In the genomic region with DNA sequence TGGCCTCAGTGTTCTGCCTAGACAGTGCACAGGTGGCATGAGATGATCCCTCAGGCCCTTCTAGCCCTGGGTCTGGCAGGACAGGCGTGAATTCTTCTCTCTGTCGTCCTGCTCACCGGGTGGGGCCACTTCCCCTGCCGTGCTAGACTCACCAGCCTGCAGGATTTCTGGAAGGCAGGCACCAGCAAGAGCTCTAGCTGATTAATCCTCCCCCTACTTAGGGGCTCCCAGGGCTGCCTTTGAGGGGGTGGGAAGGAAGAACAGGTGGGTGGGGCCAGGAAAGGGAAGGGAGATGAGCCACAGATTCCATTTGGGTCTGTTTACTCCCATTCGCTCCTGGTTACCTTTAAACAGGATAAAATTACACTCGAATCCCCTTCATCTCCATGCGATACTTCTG, we compare ENCODE assay signal across 24 cellular contexts.
DNase-seq lines count a peak whose midpoint lies in the region; ATAC-seq and TF ChIP-seq lines count a peak whose summit lies in the region.
"Had no signal": no experiment of that assay in that cellular context is flagged by ENCODE, and none has a peak within 500 bp of the region (broad histone marks: within the 10 kb centered on the region; RNA-seq: fewer than 3 reads in every experiment).

No MANE protein-coding gene starts in this region.

- no peak for TF ChIP-seq EP300 in SK-N-SH (IDR thresholded peaks at IDR 0.05; ENCODE audit: borderline replicate concordance in 1 of 2, low read depth in 1 of 2, low read length in 1 of 2)

- H4K20me1 ChIP-seq in SK-N-SH (ENCODE audit: insufficient read depth), result no peaks in the 10 kb centered on the region
- H4K20me1 ChIP-seq: BLaER1 had no signal

- no peak overlapping the region for H2AFZ ChIP-seq in SK-N-SH (ENCODE audit: low read depth)
- H2AFZ ChIP-seq: hepatocyte had no signal

- no peak overlapping the region for H3K4me2 ChIP-seq in SK-N-SH
- H3K4me2 ChIP-seq: BLaER1, hepatocyte, KMS-11 had no signal

- TF ChIP-seq POLR2A in erythroblast (IDR thresholded peaks at IDR 0.05; ENCODE audit: low read length), result no peak

- H3K27me3 Mint-ChIP-seq in WTC11 (ENCODE audit: low read depth), result no peaks in the 10 kb centered on the region

- CTCF ChIA-PET in WTC11 (lab: Charles Lee), result interaction anchor here (0.9 to 1.9 kb wide), 12 partner anchors 12 to 570 kb away, joined by 3 to 8 read pairs (median 3); no protein-coding TSS in a partner anchor
- CTCF ChIA-PET in SK-N-SH (lab: Yijun Ruan, JAX), result interaction anchor here (0.6 to 2.4 kb wide), 2 partner anchors 109 to 204 kb away, joined by 3 to 7 read pairs; no protein-coding TSS in a partner anchor

- no peaks in the 10 kb centered on the region for H3K9me2 ChIP-seq in SK-N-SH

- H3K4me3 ChIP-seq in SK-N-SH (ENCODE audit: low read depth in 2 of 2, low read length in 1 of 2), result no peak overlapping the region
- H3K4me3 ChIP-seq: BLaER1, hepatocyte had no signal

- H3K9ac ChIP-seq in SK-N-SH, result no peak overlapping the region
- H3K9ac ChIP-seq: BLaER1, KMS-11 had no signal

- DNase-seq in Right ventricle myocardium superior (no peak), Right ventricle myocardium inferior (ENCODE audit: missing footprints) (no peak), WTC11 (ENCODE audit: low spot score) (peak; percentile 34), islet precursor cell (peak; percentile 64), H4 (ENCODE audit: low spot score) (no peak), midbrain (lab: John Stamatoyannopoulos, UW) (no peak), erythroblast (lab: John Stamatoyannopoulos, UW) (no peak), SK-N-SH (no peak)
- DNase-seq: activated B cell treated with CpG ODN at 0.5 μM for 24 hours; activated CD4-positive, alpha-beta T cell treated with anti-CD3 and anti-CD28 coated beads, Interleukin-2, amount 50 U/mL, for 4 hours; activated effector memory CD4-positive, alpha-beta T cell treated with anti-CD3 and anti-CD28 coated beads, Interleukin-2, amount 50 U/mL, for 16 hours; Caco-2; cerebellar nuclear complex; foreskin keratinocyte; HCEC 1CT; kidney; mesenchymal stem cell; naive thymus-derived CD4-positive, alpha-beta T cell; NCI-H1694 treated with DMSO at 0.1 percent for 48 hours had no signal

- ATAC-seq in Right ventricle myocardium superior (ENCODE audit: poor library complexity) (peak; percentile 13), Right ventricle myocardium inferior (no peak), WTC11 (peak; percentile 85)
- ATAC-seq: foreskin keratinocyte; naive thymus-derived CD4-positive, alpha-beta T cell; sciatic nerve had no signal

- H3K9me3 ChIP-seq in SK-N-SH, result no peaks in the 10 kb centered on the region
- H3K9me3 ChIP-seq: BLaER1, Caco-2 had no signal

- H3F3A ChIP-seq in SK-N-SH (replicated peaks; ENCODE audit: insufficient read depth), result no peaks in the 10 kb centered on the region

- H3K27ac Mint-ChIP-seq in WTC11, result peak overlapping the region; percentile 48
- H3K27ac Mint-ChIP-seq: activated B cell treated with CpG ODN at 0.5 μM for 24 hours; naive thymus-derived CD4-positive, alpha-beta T cell; T-helper 2 cell treated with Interferon-gamma antibody and Interleukin-4, amounts not matched to agents 5 μg/mL and 100 μg/mL, for 36 hours had no signal

- peak overlapping the region; percentile 35 for H3K4me3 Mint-ChIP-seq in WTC11
- H3K4me3 Mint-ChIP-seq: activated B cell treated with CpG ODN at 0.5 μM for 24 hours; naive thymus-derived CD4-positive, alpha-beta T cell; T-helper 2 cell treated with Interferon-gamma antibody and Interleukin-4, amounts not matched to agents 5 μg/mL and 100 μg/mL, for 36 hours had no signal

- H3K27ac ChIP-seq in SK-N-SH (ENCODE audit: low read depth in 2 of 2, low read length in 1 of 2), result no peak overlapping the region
- H3K27ac ChIP-seq: BLaER1, foreskin keratinocyte, hepatocyte, KMS-11 had no signal

- TF ChIP-seq RAD21 in SK-N-SH (IDR thresholded peaks at IDR 0.05; ENCODE audit: low read length), result no peak

- H3K4me1 ChIP-seq in SK-N-SH (ENCODE audit: control insufficient read depth in 1 of 2, insufficient read depth in 2 of 2, low read depth in 1 of 2, low read length in 1 of 2), result no peaks in the 10 kb centered on the region; a peak in 1 of 4 replicates
- H3K4me1 ChIP-seq: Caco-2, foreskin keratinocyte had no signal

- H3K9me3 Mint-ChIP-seq in WTC11, result no peaks in the 10 kb centered on the region
- H3K9me3 Mint-ChIP-seq: activated B cell treated with CpG ODN at 0.5 μM for 24 hours; T-helper 2 cell treated with Interferon-gamma antibody and Interleukin-4, amounts not matched to agents 5 μg/mL and 100 μg/mL, for 36 hours had no signal

- 53% methylated on average over 5 of the region's 7 CpGs for WGBS in SK-N-SH (ENCODE audit: low lambda C conversion rate)

- H3K4me1 Mint-ChIP-seq in WTC11, result peaks cover 29% of the 10 kb centered on the region
- H3K4me1 Mint-ChIP-seq: activated B cell treated with CpG ODN at 0.5 μM for 24 hours had no signal

- no peak for TF ChIP-seq CTCF in WTC11 (IDR thresholded peaks at IDR 0.05)
- no peak for TF ChIP-seq CTCF in SK-N-SH (IDR thresholded peaks at IDR 0.05)

- intact Hi-C loops in Right ventricle myocardium superior (cut with DNase I), result no loop called here
- intact Hi-C loops in Right ventricle myocardium inferior (cut with DNase I), result no loop called here

- no peaks in the 10 kb centered on the region; the same call in 1 of the 2 replicates for H3K27me3 ChIP-seq in SK-N-SH (ENCODE audit: insufficient read depth)
- H3K27me3 ChIP-seq: BLaER1 had no signal

- H3K36me3 ChIP-seq in SK-N-SH (replicated peaks in 1 of 2; ENCODE audit: control insufficient read depth in 1 of 2, insufficient read depth in 2 of 2, low read length in 1 of 2), result no peaks in the 10 kb centered on the region
- H3K36me3 ChIP-seq: BLaER1 had no signal

- POLR2A ChIA-PET in WTC11 (lab: Charles Lee), result no interaction called here
- POLR2A ChIA-PET in SK-N-SH (lab: Yijun Ruan, JAX), result no interaction called here

- no peaks in the 10 kb centered on the region for H3K36me3 Mint-ChIP-seq in WTC11
- H3K36me3 Mint-ChIP-seq: naive thymus-derived CD4-positive, alpha-beta T cell had no signal

- H3K79me2 ChIP-seq in SK-N-SH (ENCODE audit: insufficient read depth), result no peaks in the 10 kb centered on the region
- H3K79me2 ChIP-seq: hepatocyte had no signal

TF ChIP-seq in WTC11, 78 proteins besides CTCF, POLR2A, EP300 and RAD21 (continues in another document):
- TF ChIP-seq ZNF317 (CRISPR knock-in tag; IDR thresholded peaks at IDR 0.05; ENCODE audit: borderline replicate concordance, low read depth) (no peak), NR3C1 (CRISPR knock-in tag; conservative IDR thresholded peaks at IDR 0.05; ENCODE audit: low read depth) (no peak), TEAD1 (CRISPR knock-in tag; IDR thresholded peaks at IDR 0.05) (no peak), ZNF671 (CRISPR knock-in tag; IDR thresholded peaks at IDR 0.05) (no peak), ETV6 (CRISPR knock-in tag; IDR thresholded peaks at IDR 0.05) (no peak), GTF2I (CRISPR knock-in tag; conservative IDR thresholded peaks at IDR 0.05) (no peak), MXD4 (CRISPR knock-in tag; IDR thresholded peaks at IDR 0.05; ENCODE audit: borderline replicate concordance) (no peak)
- TF ChIP-seq, protein P1, sequence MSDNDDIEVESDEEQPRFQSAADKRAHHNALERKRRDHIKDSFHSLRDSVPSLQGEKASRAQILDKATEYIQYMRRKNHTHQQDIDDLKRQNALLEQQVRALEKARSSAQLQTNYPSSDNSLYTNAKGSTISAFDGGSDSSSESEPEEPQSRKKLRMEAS (CRISPR knock-in tag; IDR thresholded peaks at IDR 0.05), result no peak

TF ChIP-seq in SK-N-SH, 30 proteins besides CTCF, POLR2A, EP300 and RAD21:
- no peak for TF ChIP-seq GATA2 (CRISPR knock-in tag; IDR thresholded peaks at IDR 0.05)
- TF ChIP-seq SIN3A (IDR thresholded peaks at IDR 0.05; ENCODE audit: borderline replicate concordance, low read depth, low read length), result no peak
- TF ChIP-seq, protein P2, sequence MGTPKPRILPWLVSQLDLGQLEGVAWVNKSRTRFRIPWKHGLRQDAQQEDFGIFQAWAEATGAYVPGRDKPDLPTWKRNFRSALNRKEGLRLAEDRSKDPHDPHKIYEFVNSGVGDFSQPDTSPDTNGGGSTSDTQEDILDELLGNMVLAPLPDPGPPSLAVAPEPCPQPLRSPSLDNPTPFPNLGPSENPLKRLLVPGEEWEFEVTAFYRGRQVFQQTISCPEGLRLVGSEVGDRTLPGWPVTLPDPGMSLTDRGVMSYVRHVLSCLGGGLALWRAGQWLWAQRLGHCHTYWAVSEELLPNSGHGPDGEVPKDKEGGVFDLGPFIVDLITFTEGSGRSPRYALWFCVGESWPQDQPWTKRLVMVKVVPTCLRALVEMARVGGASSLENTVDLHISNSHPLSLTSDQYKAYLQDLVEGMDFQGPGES (IDR thresholded peaks at IDR 0.05; ENCODE audit: low read depth, low read length), result no peak
- TF ChIP-seq NFIC (IDR thresholded peaks at IDR 0.05; ENCODE audit: borderline replicate concordance), result no peak
- no peak for TF ChIP-seq CHD2 (IDR thresholded peaks at IDR 0.05; ENCODE audit: low read length, partially characterized antibody)
- TF ChIP-seq SMC3 (IDR thresholded peaks at IDR 0.05; ENCODE audit: low read depth, low read length), result no peak
- TF ChIP-seq RXRA (IDR thresholded peaks at IDR 0.05; ENCODE audit: borderline replicate concordance, low read depth), result no peak
- TF ChIP-seq, protein P1 (IDR thresholded peaks at IDR 0.05; ENCODE audit: low read depth), result no peak
- TF ChIP-seq PBX3 (IDR thresholded peaks at IDR 0.05), result no peak
- TF ChIP-seq FOXM1 (IDR thresholded peaks at IDR 0.05; ENCODE audit: low read depth), result no peak
- TF ChIP-seq TAF1 (IDR thresholded peaks at IDR 0.05; ENCODE audit: borderline replicate concordance, low read depth, low read length), result no peak

Comparison
In these comparisons a context has a peak if more than half of its experiments do, and no peak if none do; other contexts are left out.
1. DNase-seq: peak in WTC11 (single experiment) and islet precursor cell (single experiment); none in Right ventricle myocardium superior (single experiment), Right ventricle myocardium inferior (single experiment), H4 (single experiment), midbrain (single experiment), erythroblast (0 of 2) and SK-N-SH (single experiment).